ENCODE assay signal across 8 cellular contexts in genomic region chr11:66311470-66311964, GRCh38. TPM values are rescaled to one million over a fixed set of nuclear protein-coding genes. Genes with fewer than 3 reads are reported as not detected.
DNase-seq lines count a peak whose midpoint lies in the region; ATAC-seq and TF ChIP-seq lines count a peak whose summit lies in the region.

No MANE protein-coding gene starts in this region.

- DNase-seq in T-helper 2 cell treated with Interferon-gamma antibody and Interleukin-4, amounts not matched to agents 5 μg/mL and 100 μg/mL, for 36 hours (ENCODE audit: low spot score), result no peak
- DNase-seq in T-helper 2 cell (no peak), activated B cell treated with CpG ODN at 0.5 μM for 24 hours (no peak), suprapubic skin (ENCODE audit: low spot score in 2 of 2) (no peak), NCI-H1092 treated with DMSO at 0.1 percent for 48 hours (lab: John Stamatoyannopoulos, UW) (no peak), NCI-H1417 (lab: John Stamatoyannopoulos, UW) (no peak), HPDE6-E6E7 (ENCODE audit: extremely low spot score) (no peak)

- no peaks in the 10 kb centered on the region for H3K36me3 ChIP-seq in iPS-15b (ENCODE audit: control insufficient read depth, insufficient read depth, low read length)
- H3K36me3 ChIP-seq in suprapubic skin, result no peaks in the 10 kb centered on the region

- H3K4me3 ChIP-seq in iPS-15b (ENCODE audit: low read depth, low read length), result peak overlapping the region; percentile 84
- peak overlapping the region; percentile 53 for H3K4me3 ChIP-seq in suprapubic skin

- H3K9me3 ChIP-seq in iPS-15b (ENCODE audit: control insufficient read depth, insufficient read depth, low read length) (no peaks in the 10 kb centered on the region), suprapubic skin (no peaks in the 10 kb centered on the region)

- ATAC-seq in activated B cell treated with CpG ODN at 0.5 μM for 24 hours (ENCODE audit: low read depth), result peak; percentile 23

- peak overlapping the region; percentile 98 for H3K27ac Mint-ChIP-seq in T-helper 2 cell treated with Interferon-gamma antibody and Interleukin-4, amounts not matched to agents 5 μg/mL and 100 μg/mL, for 36 hours
- peak overlapping the region; percentile 97 for H3K27ac Mint-ChIP-seq in activated B cell treated with CpG ODN at 0.5 μM for 24 hours

- TF ChIP-seq POLR2A in suprapubic skin (IDR thresholded peaks at IDR 0.05), result no peak

- WGBS in suprapubic skin, result 17% methylated on average over 16 of the region's 26 CpGs

- H3K9ac ChIP-seq in iPS-15b (ENCODE audit: low read depth, low read length), result peak overlapping the region; percentile 26

- peaks cover 6% of the 10 kb centered on the region for H3K4me1 Mint-ChIP-seq in T-helper 2 cell treated with Interferon-gamma antibody and Interleukin-4, amounts not matched to agents 5 μg/mL and 100 μg/mL, for 36 hours (ENCODE audit: low read depth)
- H3K4me1 Mint-ChIP-seq in activated B cell treated with CpG ODN at 0.5 μM for 24 hours, result peaks cover 29% of the 10 kb centered on the region

- POLR2A ChIA-PET in activated B cell treated with CpG ODN at 0.5 μM for 24 hours (lab: Charles Lee), result interaction anchor here (0.6 to 3.3 kb wide), 18 partner anchors 13 to 697 kb away, joined by 3 to 26 read pairs (median 6); partner anchors contain the start of genes BRMS1, DPP3, RAB1B and RBM4B

- H3K27me3 ChIP-seq in iPS-15b (ENCODE audit: control insufficient read depth, insufficient read depth, low read length), result peaks cover 4% of the 10 kb centered on the region
- no peaks in the 10 kb centered on the region for H3K27me3 ChIP-seq in suprapubic skin

- CTCF ChIA-PET in activated B cell treated with CpG ODN at 0.5 μM for 24 hours (lab: Charles Lee), result interaction anchor here (0.6 to 5.1 kb wide), 21 partner anchors 9 to 438 kb away, joined by 3 to 67 read pairs (median 6); partner anchors contain the start of genes BRMS1, DPP3, MRPL11 and RBM4B

- H3K36me3 Mint-ChIP-seq in T-helper 2 cell treated with Interferon-gamma antibody and Interleukin-4, amounts not matched to agents 5 μg/mL and 100 μg/mL, for 36 hours (ENCODE audit: low read depth), result no peaks in the 10 kb centered on the region
- peaks cover 2% of the 10 kb centered on the region for H3K36me3 Mint-ChIP-seq in activated B cell treated with CpG ODN at 0.5 μM for 24 hours (ENCODE audit: low read depth)

- peak overlapping the region; percentile 86 for H3K4me3 Mint-ChIP-seq in T-helper 2 cell treated with Interferon-gamma antibody and Interleukin-4, amounts not matched to agents 5 μg/mL and 100 μg/mL, for 36 hours
- peak overlapping the region; percentile 93 for H3K4me3 Mint-ChIP-seq in activated B cell treated with CpG ODN at 0.5 μM for 24 hours

- intact Hi-C loops in activated B cell treated with CpG ODN at 0.5 μM for 24 hours (cut with micrococcal nuclease), result no loop called here

- H3K27ac ChIP-seq in suprapubic skin, result peak overlapping the region; percentile 78

- H3K4me1 ChIP-seq in iPS-15b (ENCODE audit: control insufficient read depth, insufficient read depth, low read length), result peaks cover 9% of the 10 kb centered on the region
- peaks cover 27% of the 10 kb centered on the region for H3K4me1 ChIP-seq in suprapubic skin

- no peaks in the 10 kb centered on the region for H3K9me3 Mint-ChIP-seq in T-helper 2 cell treated with Interferon-gamma antibody and Interleukin-4, amounts not matched to agents 5 μg/mL and 100 μg/mL, for 36 hours
- H3K9me3 Mint-ChIP-seq in activated B cell treated with CpG ODN at 0.5 μM for 24 hours, result no peaks in the 10 kb centered on the region

- TF ChIP-seq CTCF in activated B cell treated with CpG ODN at 0.5 μM for 24 hours (IDR thresholded peaks at IDR 0.05), result no peak
- TF ChIP-seq CTCF in suprapubic skin (IDR thresholded peaks at IDR 0.05), result peak; percentile 89 to 96

- peaks cover 4% of the 10 kb centered on the region for H3K27me3 Mint-ChIP-seq in T-helper 2 cell treated with Interferon-gamma antibody and Interleukin-4, amounts not matched to agents 5 μg/mL and 100 μg/mL, for 36 hours (ENCODE audit: low read depth)
- no peaks in the 10 kb centered on the region for H3K27me3 Mint-ChIP-seq in activated B cell treated with CpG ODN at 0.5 μM for 24 hours

- no peak for TF ChIP-seq EP300 in suprapubic skin (IDR thresholded peaks at IDR 0.05)

RNA-seq across cellular contexts. Expression of gene CD248, which starts 5.3 kb away (rescaled TPM):
- 0.22 TPM in 1 of 2 replicates, not detected in the other for total RNA-seq in activated B cell treated with CpG ODN at 0.5 μM for 24 hours
- 10 to 100 TPM in 2 of 4 donors, 1 to 10 TPM in 2; 5.9 to 32.6 (median 19.2) TPM for total RNA-seq in suprapubic skin

RNA-seq across cellular contexts. Expression of gene TMEM151A, which starts 19.8 kb away (rescaled TPM):
- total RNA-seq in activated B cell treated with CpG ODN at 0.5 μM for 24 hours, result not detected in 2 replicates
- total RNA-seq in suprapubic skin, result not detected

RNA-seq across cellular contexts. Expression of gene YIF1A, which starts 22.6 kb away (rescaled TPM):
- total RNA-seq in activated B cell treated with CpG ODN at 0.5 μM for 24 hours, result 53.4 and 62.6 TPM in 2 replicates
- 10 to 100 TPM; 21.6 to 61.3 (median 56.1) TPM for total RNA-seq in suprapubic skin

RNA-seq across cellular contexts. Expression of gene RIN1, which starts 24.7 kb away (rescaled TPM):
- total RNA-seq in activated B cell treated with CpG ODN at 0.5 μM for 24 hours, result 0.76 and 0.98 TPM in 2 replicates
- 10 to 100 TPM; 40.3 to 73.6 (median 60.3) TPM for total RNA-seq in suprapubic skin

RNA-seq across cellular contexts. Expression of gene BRMS1, which starts 33.4 kb away (rescaled TPM):
- total RNA-seq in activated B cell treated with CpG ODN at 0.5 μM for 24 hours (56.9 and 59.2 TPM in 2 replicates), suprapubic skin (10 to 100 TPM; 45.7 to 60.3 (median 57.3) TPM)
